Comparison of ENCODE assay signal across 20 cellular contexts in genomic region chr2:47257837-47258436, GRCh38.
"Had no signal": no experiment of that assay in that cellular context is flagged by ENCODE, and none has a peak within 500 bp of the region (broad histone marks: within the 10 kb centered on the region; RNA-seq: fewer than 3 reads in every experiment).

No MANE protein-coding gene starts in this region.

- DNase-seq: activated CD4-positive, alpha-beta memory T cell treated with anti-CD3 and anti-CD28 coated beads, Interleukin-2, amount 10 ng/mL, durations not matched to agents 7 days and 5 days; activated CD4-positive, alpha-beta T cell treated with anti-CD3 and anti-CD28 coated beads for 4 hours; activated effector memory CD4-positive, alpha-beta T cell treated with anti-CD3 and anti-CD28 coated beads, Interleukin-2, amount 50 U/mL, for 16 hours; activated T-cell treated with anti-CD3 and anti-CD28 coated beads, Interleukin-2, amount 50 U/mL, for 4 hours; amniotic stem cell; cortex of kidney; effector CD8-positive, alpha-beta T cell; esophagus squamous epithelium; glutamatergic neuron; hypothalamus; kidney; left ventricle myocardium inferior; mucosa of descending colon; natural killer cell; occipital lobe; stimulated activated CD4-positive, alpha-beta T cell treated with anti-CD3 and anti-CD28 coated beads, Interleukin-4, amount 100 ng/mL, for 24 hours; upper lobe of left lung had no signal

- ATAC-seq: activated T-cell treated with anti-CD3 and anti-CD28 coated beads, Interleukin-2, amount 50 U/mL, for 4 hours; mucosa of descending colon; WTC11 had no signal

- H3K4me3 ChIP-seq: esophagus squamous epithelium, left ventricle myocardium inferior, mucosa of descending colon, right atrium auricular region, skin epidermis, upper lobe of left lung had no signal

- H3K4me1 ChIP-seq: esophagus squamous epithelium, left ventricle myocardium inferior, right atrium auricular region, upper lobe of left lung had no signal

- H3K9me3 ChIP-seq: esophagus squamous epithelium, left ventricle myocardium inferior, mucosa of descending colon, right atrium auricular region, upper lobe of left lung had no signal

- H3K36me3 ChIP-seq: esophagus squamous epithelium, left ventricle myocardium inferior, right atrium auricular region, upper lobe of left lung had no signal

- H3K27me3 ChIP-seq: esophagus squamous epithelium, right atrium auricular region, upper lobe of left lung had no signal

- H3K27ac ChIP-seq: esophagus squamous epithelium, left ventricle myocardium inferior, right atrium auricular region, skin epidermis, upper lobe of left lung had no signal
